ENCODE assay signal across 24 cellular contexts in the genomic region with DNA sequence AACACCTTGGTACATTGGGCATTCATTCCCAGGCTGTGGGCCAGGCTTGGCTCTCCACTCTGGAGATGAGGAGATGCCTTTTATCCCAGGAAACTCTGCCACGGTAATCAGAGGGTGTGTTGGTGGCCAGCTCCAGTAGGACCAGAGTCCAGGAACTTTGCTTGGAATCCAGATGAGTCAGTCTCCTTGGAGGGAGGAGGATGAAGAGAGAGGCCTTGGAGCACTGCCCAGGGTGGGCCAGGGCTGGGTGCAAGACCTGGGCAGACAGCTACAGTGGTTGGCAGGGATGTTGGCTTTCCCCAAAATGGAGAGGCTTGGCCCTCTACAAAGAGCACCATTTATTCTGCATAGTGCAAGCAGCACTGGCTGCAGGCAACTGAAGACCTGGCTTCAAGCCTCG.
A peak's percentile ranks its signal among the peaks of the same experiment; 100 is the strongest.
DNase-seq lines count a peak whose midpoint lies in the region; ATAC-seq lines count a peak whose summit lies in the region.
"Had no signal": no experiment of that assay in that cellular context is flagged by ENCODE, and none has a peak within 500 bp of the region (broad histone marks: within the 10 kb centered on the region; RNA-seq: fewer than 3 reads in every experiment).

No MANE protein-coding gene starts in this region.

- no peak overlapping the region for H3K27ac Mint-ChIP-seq in activated CD4-positive, alpha-beta T cell treated with anti-CD3 and anti-CD28 coated beads, Interleukin-2, amount 10 ng/mL, durations not matched to agents 24 days and 14 days
- H3K27ac Mint-ChIP-seq in activated T-helper 17 cell treated with anti-CD3 and anti-CD28 coated beads, Interleukin-2, amount 50 U/mL, for 72 hours = no peak overlapping the region
- H3K27ac Mint-ChIP-seq: activated B cell treated with CpG ODN at 0.5 μM for 24 hours had no signal

- H3K4me1 Mint-ChIP-seq in activated CD4-positive, alpha-beta T cell treated with anti-CD3 and anti-CD28 coated beads, Interleukin-2, amount 10 ng/mL, durations not matched to agents 24 days and 14 days = peaks cover 6% of the 10 kb centered on the region
- no peaks in the 10 kb centered on the region for H3K4me1 Mint-ChIP-seq in activated T-helper 17 cell treated with anti-CD3 and anti-CD28 coated beads, Interleukin-2, amount 50 U/mL, for 72 hours
- H3K4me1 Mint-ChIP-seq: activated B cell treated with CpG ODN at 0.5 μM for 24 hours had no signal

- ATAC-seq in left colon (peak; percentile 87), GM19035 (IDR thresholded peaks at IDR 0.05; ENCODE audit: unreplicated experiment) (no peak)
- no peak for ATAC-seq in activated T-helper 17 cell treated with anti-CD3 and anti-CD28 coated beads, Interleukin-2, amount 50 U/mL, for 72 hours (replicated peaks)
- ATAC-seq: foreskin keratinocyte, GM12878 had no signal

- H3K9me3 Mint-ChIP-seq in activated CD4-positive, alpha-beta T cell treated with anti-CD3 and anti-CD28 coated beads, Interleukin-2, amount 10 ng/mL, durations not matched to agents 24 days and 14 days = peaks cover 5% of the 10 kb centered on the region
- peaks cover 4% of the 10 kb centered on the region for H3K9me3 Mint-ChIP-seq in activated T-helper 17 cell treated with anti-CD3 and anti-CD28 coated beads, Interleukin-2, amount 50 U/mL, for 72 hours

- intact Hi-C loops in activated CD4-positive, alpha-beta T cell treated with anti-CD3 and anti-CD28 coated beads, Interleukin-2, amount 10 ng/mL, durations not matched to agents 24 days and 14 days (cut with micrococcal nuclease) = no loop called here
- intact Hi-C loops in left colon (cut with DNase I, micrococcal nuclease) = no loop called here

- H3K36me3 Mint-ChIP-seq in activated CD4-positive, alpha-beta T cell treated with anti-CD3 and anti-CD28 coated beads, Interleukin-2, amount 10 ng/mL, durations not matched to agents 24 days and 14 days (ENCODE audit: low read depth) = no peaks in the 10 kb centered on the region
- H3K36me3 Mint-ChIP-seq in activated T-helper 17 cell treated with anti-CD3 and anti-CD28 coated beads, Interleukin-2, amount 50 U/mL, for 72 hours (ENCODE audit: low read depth) = no peaks in the 10 kb centered on the region

- H3K4me3 Mint-ChIP-seq in activated CD4-positive, alpha-beta T cell treated with anti-CD3 and anti-CD28 coated beads, Interleukin-2, amount 10 ng/mL, durations not matched to agents 24 days and 14 days = no peak overlapping the region
- no peak overlapping the region for H3K4me3 Mint-ChIP-seq in activated T-helper 17 cell treated with anti-CD3 and anti-CD28 coated beads, Interleukin-2, amount 50 U/mL, for 72 hours
- H3K4me3 Mint-ChIP-seq: activated B cell treated with CpG ODN at 0.5 μM for 24 hours; activated CD8-positive, alpha-beta T cell treated with anti-CD3 and anti-CD28 coated beads for 36 hours; neural crest cell had no signal

- peak; percentile 31 for DNase-seq in activated CD4-positive, alpha-beta T cell treated with anti-CD3 and anti-CD28 coated beads, Interleukin-2, amount 10 ng/mL, durations not matched to agents 24 days and 14 days
- no peak for DNase-seq in activated CD4-positive, alpha-beta T cell treated with anti-CD3 and anti-CD28 coated beads for 48 hours
- DNase-seq in amniotic epithelial cell (ENCODE audit: low read depth) (peak; percentile 25), left colon (no peak), substantia nigra (lab: John Stamatoyannopoulos, UW) (peak in 33 of 49 donors; percentile 4 to 72 (median 36)), NCI-H2196 (lab: John Stamatoyannopoulos, UW; ENCODE audit: unreplicated experiment) (no peak)
- DNase-seq: activated B cell treated with CpG ODN at 0.5 μM for 24 hours; activated CD8-positive, alpha-beta T cell treated with anti-CD3 and anti-CD28 coated beads for 36 hours; activated effector memory CD4-positive, alpha-beta T cell treated with Interleukin-2 at 50 U/mL for 16 hours; AML-193; DMS79; effector CD8-positive, alpha-beta T cell; foreskin keratinocyte; HCEC 1CT; MM.1S; NCI-H1436; NCI-H510A; PC-9; SIG-M5 had no signal

- no peak overlapping the region for H3K27ac ChIP-seq in substantia nigra (ENCODE audit: low read depth, low read length, poor library complexity, severe bottlenecking)
- H3K27ac ChIP-seq: foreskin keratinocyte, PC-9, prostate gland had no signal

- H3K27me3 Mint-ChIP-seq in activated CD4-positive, alpha-beta T cell treated with anti-CD3 and anti-CD28 coated beads, Interleukin-2, amount 10 ng/mL, durations not matched to agents 24 days and 14 days = peaks cover 9% of the 10 kb centered on the region
- H3K27me3 Mint-ChIP-seq in activated T-helper 17 cell treated with anti-CD3 and anti-CD28 coated beads, Interleukin-2, amount 50 U/mL, for 72 hours = peaks cover 13% of the 10 kb centered on the region

Comparison
In these comparisons a context has a peak if more than half of its experiments do, and no peak if none do; other contexts are left out.
1. DNase-seq: peak in activated CD4-positive, alpha-beta T cell treated with anti-CD3 and anti-CD28 coated beads, Interleukin-2, amount 10 ng/mL, durations not matched to agents 24 days and 14 days (single experiment), amniotic epithelial cell (single experiment) and substantia nigra (33 of 49); none in activated CD4-positive, alpha-beta T cell treated with anti-CD3 and anti-CD28 coated beads for 48 hours (single experiment), left colon (0 of 2) and NCI-H2196 (single experiment).